Comparison of ENCODE assay signal across 5 cellular contexts in the genomic region with DNA sequence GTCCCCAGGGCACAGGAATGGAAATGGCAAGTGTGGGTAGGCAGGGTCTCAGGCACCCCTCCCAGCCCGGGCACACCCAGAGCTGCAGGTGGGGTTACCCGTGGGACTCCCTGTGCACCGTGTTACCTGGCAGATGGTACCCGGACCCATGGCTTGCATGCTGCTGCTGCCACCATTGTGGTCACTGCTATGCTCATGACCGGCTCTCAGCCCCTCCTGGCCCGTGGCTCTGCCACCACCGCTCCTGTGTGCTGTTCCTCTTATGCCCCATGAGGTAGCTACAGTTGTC.
"Had no signal": no experiment of that assay in that cellular context is flagged by ENCODE, and none has a peak within 500 bp of the region (broad histone marks: within the 10 kb centered on the region; RNA-seq: fewer than 3 reads in every experiment).

No MANE protein-coding gene starts in this region.

- H3K4me3 Mint-ChIP-seq: GM23338, H9 had no signal

- H3K9me3 Mint-ChIP-seq: GM23338, H9 had no signal

- H3K27ac Mint-ChIP-seq: GM23338, H9 had no signal

- H3K4me3 ChIP-seq: K562 had no signal

- DNase-seq: HCEC 1CT, KG1 had no signal
